In the genomic region with DNA sequence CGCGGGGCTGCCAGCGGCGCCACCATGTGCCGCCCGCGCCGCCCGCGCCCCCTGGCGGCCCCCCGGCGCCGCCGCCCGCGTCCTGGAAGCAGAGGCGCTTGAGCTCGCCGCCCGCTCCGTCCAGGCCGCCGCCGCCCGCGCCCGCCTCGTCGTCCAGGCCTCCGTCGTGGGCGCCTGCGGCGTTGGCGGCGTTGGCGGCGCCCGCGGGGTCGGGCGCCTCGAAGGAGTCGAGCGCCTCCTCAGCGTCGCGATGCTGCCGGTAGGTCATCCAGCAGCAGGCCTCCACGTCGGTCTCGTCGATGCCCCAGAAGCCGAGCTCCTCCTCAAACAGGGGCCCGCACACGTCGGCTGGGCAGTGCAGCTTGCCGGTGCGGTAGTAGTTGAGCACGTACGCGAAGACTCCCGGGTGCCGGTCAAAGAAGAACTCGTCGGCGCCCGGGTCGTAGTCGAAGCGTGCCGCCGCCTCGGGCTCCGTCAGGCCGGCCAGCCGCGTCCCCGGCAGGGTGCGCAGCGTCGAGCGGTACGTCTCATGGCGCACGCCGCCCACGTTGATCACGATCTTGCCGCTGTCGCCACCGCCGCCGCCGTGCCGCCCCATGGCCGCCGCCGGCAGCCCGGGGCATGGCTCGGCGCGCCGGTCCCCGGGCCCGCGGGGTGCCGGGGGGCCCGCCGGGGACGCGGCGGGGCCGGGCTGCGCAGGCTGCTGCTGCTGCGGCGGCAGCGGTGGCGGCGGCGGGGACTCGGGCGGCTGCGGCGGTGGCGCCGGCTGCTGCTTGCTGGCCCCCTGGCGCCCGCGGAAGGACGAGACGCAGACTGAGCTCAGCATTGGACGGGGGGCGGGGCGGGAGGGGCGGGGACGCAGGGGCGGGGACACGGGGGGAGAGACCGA, we compare ENCODE assay signal across 8 cellular contexts. TPM values are rescaled to one million over a fixed set of nuclear protein-coding genes. Genes with fewer than 3 reads are reported as not detected.
DNase-seq lines count a peak whose midpoint lies in the region; ATAC-seq and TF ChIP-seq lines count a peak whose summit lies in the region.

No MANE protein-coding gene starts in this region.

- peaks cover 65% of the 10 kb centered on the region for H3K27me3 Mint-ChIP-seq in activated naive CD8-positive, alpha-beta T cell treated with anti-CD3 and anti-CD28 coated beads, Interleukin-2, amount 50 U/mL, for 24 hours

- peaks cover 7% of the 10 kb centered on the region for H3K4me1 ChIP-seq in mucosa of descending colon (ENCODE audit: low read depth)

- H3K27ac Mint-ChIP-seq in activated naive CD8-positive, alpha-beta T cell treated with anti-CD3 and anti-CD28 coated beads, Interleukin-2, amount 50 U/mL, for 24 hours: no peak overlapping the region

- peaks cover 5% of the 10 kb centered on the region for H3K9me3 Mint-ChIP-seq in activated naive CD8-positive, alpha-beta T cell treated with anti-CD3 and anti-CD28 coated beads, Interleukin-2, amount 50 U/mL, for 24 hours

- ATAC-seq in activated naive CD8-positive, alpha-beta T cell treated with anti-CD3 and anti-CD28 coated beads, Interleukin-2, amount 50 U/mL, for 24 hours: no peak
- no peak for ATAC-seq in mucosa of descending colon

- H3K9me3 ChIP-seq in mucosa of descending colon: no peaks in the 10 kb centered on the region

- peak; percentile 71 for DNase-seq in D341Med (ENCODE audit: low spot score)
- DNase-seq in HK-2 (ENCODE audit: unreplicated experiment): peak; percentile 55
- peak; percentile 42 for DNase-seq in activated naive CD8-positive, alpha-beta T cell treated with anti-CD3 and anti-CD28 coated beads, Interleukin-2, amount 50 U/mL, for 24 hours
- peak; percentile 27 to 68 (median 60) for DNase-seq in mucosa of descending colon
- DNase-seq in GM19238 (ENCODE audit: insufficient read length, low spot score): no peak
- no peak for DNase-seq in foreskin melanocyte
- DNase-seq in hippocampal formation (lab: John Stamatoyannopoulos, UW): no peak

- TF ChIP-seq POLR2A in GM19193 (IDR thresholded peaks at IDR 0.05; ENCODE audit: extremely low read depth, insufficient read depth, insufficient read length): peak; percentile 9

- intact Hi-C loops in mucosa of descending colon (cut with DNase I, micrococcal nuclease): no loop called here

- H3K36me3 Mint-ChIP-seq in activated naive CD8-positive, alpha-beta T cell treated with anti-CD3 and anti-CD28 coated beads, Interleukin-2, amount 50 U/mL, for 24 hours (ENCODE audit: low read depth): peaks cover 9% of the 10 kb centered on the region

- peak overlapping the region; percentile 73 for H3K4me3 Mint-ChIP-seq in activated naive CD8-positive, alpha-beta T cell treated with anti-CD3 and anti-CD28 coated beads, Interleukin-2, amount 50 U/mL, for 24 hours

- no peaks in the 10 kb centered on the region for H3K36me3 ChIP-seq in mucosa of descending colon (ENCODE audit: low read depth)

- H3K4me3 ChIP-seq in mucosa of descending colon: no peak overlapping the region

- TF ChIP-seq CTCF in mucosa of descending colon (IDR thresholded peaks at IDR 0.05): no peak

- peaks cover 48% of the 10 kb centered on the region for H3K4me1 Mint-ChIP-seq in activated naive CD8-positive, alpha-beta T cell treated with anti-CD3 and anti-CD28 coated beads, Interleukin-2, amount 50 U/mL, for 24 hours

RNA-seq across cellular contexts. Expression of gene KCNC3, which starts 0.7 kb away (rescaled TPM):
- 1 to 10 TPM in 2 of 3 donors, under 1 TPM in 1; 0.49 to 1.5 (median 1.1) TPM for total RNA-seq in mucosa of descending colon

RNA-seq across cellular contexts. Expression of gene NAPSA, which starts 36.9 kb away (rescaled TPM):
- total RNA-seq in mucosa of descending colon: 1 to 10 TPM; 1.8 to 3.2 (median 2.0) TPM

RNA-seq across cellular contexts. Expression of gene NR1H2, which starts 47.8 kb away (rescaled TPM):
- 10 to 100 TPM; 69.7 to 99.5 (median 85.0) TPM for total RNA-seq in mucosa of descending colon

RNA-seq across cellular contexts. Expression of gene POLD1, which starts 55.6 kb away (rescaled TPM):
- 10 to 100 TPM; 20.8 to 27.9 (median 22.9) TPM for total RNA-seq in mucosa of descending colon

Comparison
In these comparisons a context has a peak if more than half of its experiments do, and no peak if none do; other contexts are left out.
1. DNase-seq: peak in D341Med (single experiment), HK-2 (single experiment), activated naive CD8-positive, alpha-beta T cell treated with anti-CD3 and anti-CD28 coated beads, Interleukin-2, amount 50 U/mL, for 24 hours (single experiment) and mucosa of descending colon (3 of 3); none in GM19238 (single experiment), foreskin melanocyte (single experiment) and hippocampal formation (0 of 2).